In the genomic region with DNA sequence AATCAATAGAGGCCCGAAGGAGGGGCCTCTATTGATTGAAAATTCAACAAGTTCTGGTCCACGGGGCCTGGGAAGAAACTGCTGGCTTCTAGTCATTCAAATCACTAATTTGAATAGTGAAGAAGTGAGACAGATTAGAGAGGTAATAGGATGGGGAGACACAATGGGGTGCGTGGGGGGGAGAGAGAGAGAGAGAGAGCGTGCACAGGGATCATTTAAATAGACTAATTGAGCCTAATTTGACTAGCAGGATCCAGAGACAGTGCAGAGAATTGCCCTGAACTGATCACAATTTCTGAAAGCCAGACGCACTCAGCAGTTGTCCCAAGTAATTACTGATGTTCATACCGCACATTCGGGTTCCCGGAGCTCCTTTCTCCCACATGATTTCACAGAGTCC, we compare ENCODE assay signal across 17 cellular contexts. TPM values are rescaled to one million over a fixed set of nuclear protein-coding genes. Genes with fewer than 3 reads are reported as not detected.
DNase-seq lines count a peak whose midpoint lies in the region; ATAC-seq and TF ChIP-seq lines count a peak whose summit lies in the region.
"Had no signal": no experiment of that assay in that cellular context is flagged by ENCODE, and none has a peak within 500 bp of the region (broad histone marks: within the 10 kb centered on the region; RNA-seq: fewer than 3 reads in every experiment).

No MANE protein-coding gene starts in this region.

- no peak for ATAC-seq in HG02884 (IDR thresholded peaks at IDR 0.05; ENCODE audit: unreplicated experiment)
- ATAC-seq in HG02642 (IDR thresholded peaks at IDR 0.05; ENCODE audit: poor library complexity, unreplicated experiment) = no peak
- ATAC-seq: HCT116 had no signal

- H3K18ac ChIP-seq in mesendoderm (ENCODE audit: low read length) = no peak overlapping the region

- H3K9ac ChIP-seq in Karpas-422 (ENCODE audit: low read length) (peak overlapping the region; percentile 77), mesendoderm (ENCODE audit: low read length) (no peak overlapping the region)
- H3K9ac ChIP-seq: BLaER1 treated with 17β-estradiol and CSF1 and Interleukin-3, amounts not matched to agents 10 nM and 100 nM; GM23248 had no signal

- H3K4me1 ChIP-seq in Karpas-422 (ENCODE audit: low read length) = peaks cover 78% of the 10 kb centered on the region
- no peaks in the 10 kb centered on the region for H3K4me1 ChIP-seq in mesendoderm (ENCODE audit: control insufficient read depth, low read depth, low read length)

- no peak overlapping the region for H2BK15ac ChIP-seq in mesendoderm (replicated peaks; ENCODE audit: low read depth)

- H3K79me1 ChIP-seq in mesendoderm (ENCODE audit: low read length) = no peaks in the 10 kb centered on the region

- H2AK5ac ChIP-seq in mesendoderm (ENCODE audit: low read length) = no peak overlapping the region

- H3K36me3 ChIP-seq in Karpas-422 (ENCODE audit: insufficient read depth, low read length) (no peaks in the 10 kb centered on the region), mesendoderm (ENCODE audit: control insufficient read depth, insufficient read depth, low read length) (no peaks in the 10 kb centered on the region)
- H3K36me3 ChIP-seq: BLaER1 treated with 17β-estradiol and CSF1 and Interleukin-3, amounts not matched to agents 10 nM and 100 nM had no signal

- TF ChIP-seq CTCF in progenitor cell of endocrine pancreas (IDR thresholded peaks at IDR 0.05; ENCODE audit: unreplicated experiment) = no peak

- WGBS in mesendoderm (ENCODE audit: extremely low coverage, insufficient coverage, low lambda C conversion rate) = no CpG with 5 or more reads among the region's 8 CpGs

- no peak overlapping the region for H2AFZ ChIP-seq in Karpas-422 (ENCODE audit: low read length)
- H2AFZ ChIP-seq: GM23248 had no signal

- no peaks in the 10 kb centered on the region for H3K9me3 Mint-ChIP-seq in progenitor cell of endocrine pancreas (ENCODE audit: low read depth)
- H3K9me3 Mint-ChIP-seq: CD4-positive, CD25-positive, alpha-beta regulatory T cell had no signal

- H2BK5ac ChIP-seq in mesendoderm (ENCODE audit: low read length) = no peak overlapping the region

- no peaks in the 10 kb centered on the region for H3K27me3 Mint-ChIP-seq in progenitor cell of endocrine pancreas

- peak overlapping the region; percentile 30 for H3K27ac Mint-ChIP-seq in progenitor cell of endocrine pancreas
- H3K27ac Mint-ChIP-seq: CD4-positive, CD25-positive, alpha-beta regulatory T cell had no signal

- H3K4me3 ChIP-seq in Karpas-422 (ENCODE audit: low read length) = peak overlapping the region; percentile 67
- no peak overlapping the region for H3K4me3 ChIP-seq in mesendoderm (ENCODE audit: low read length)
- H3K4me3 ChIP-seq: BLaER1 treated with 17β-estradiol and CSF1 and Interleukin-3, amounts not matched to agents 10 nM and 100 nM; GM23248 had no signal

- no peaks in the 10 kb centered on the region for H3K27me3 ChIP-seq in Karpas-422 (ENCODE audit: low read length)
- no peaks in the 10 kb centered on the region for H3K27me3 ChIP-seq in mesendoderm (ENCODE audit: insufficient read depth, low read length, poor library complexity)
- H3K27me3 ChIP-seq: BLaER1 treated with 17β-estradiol and CSF1 and Interleukin-3, amounts not matched to agents 10 nM and 100 nM had no signal

- no peak overlapping the region for H3K4ac ChIP-seq in mesendoderm (ENCODE audit: low read depth, low read length)

- no peaks in the 10 kb centered on the region for H3K36me3 Mint-ChIP-seq in progenitor cell of endocrine pancreas (ENCODE audit: insufficient read depth)
- H3K36me3 Mint-ChIP-seq: CD4-positive, CD25-positive, alpha-beta regulatory T cell had no signal

- DNase-seq in Karpas-422 = peak; percentile 93
- peak; percentile 64 for DNase-seq in NCI-H69 (lab: John Stamatoyannopoulos, UW)
- no peak for DNase-seq in mesendoderm
- DNase-seq in progenitor cell of endocrine pancreas (ENCODE audit: low spot score, unreplicated experiment) = no peak
- no peak for DNase-seq in cerebellar cortex (ENCODE audit: low spot score)
- DNase-seq: ACHN; Calu3; CD4-positive, CD25-positive, alpha-beta regulatory T cell; DMS 273 treated with DMSO at 0.1 percent for 48 hours; DMS79; GM23248 had no signal

- H3K4me2 ChIP-seq in Karpas-422 (ENCODE audit: low read depth, low read length, poor library complexity, severe bottlenecking) (peak overlapping the region; percentile 96), mesendoderm (ENCODE audit: low read length) (no peak overlapping the region)
- H3K4me2 ChIP-seq: BLaER1 treated with 17β-estradiol and CSF1 and Interleukin-3, amounts not matched to agents 10 nM and 100 nM had no signal

- no peaks in the 10 kb centered on the region for H3K9me3 ChIP-seq in Karpas-422 (ENCODE audit: low read length)
- H3K9me3 ChIP-seq: BLaER1 treated with 17β-estradiol and CSF1 and Interleukin-3, amounts not matched to agents 10 nM and 100 nM had no signal

- no peaks in the 10 kb centered on the region for H3K9me2 ChIP-seq in Karpas-422 (replicated peaks; ENCODE audit: insufficient read depth, low read length)

- H3K79me2 ChIP-seq in Karpas-422 (ENCODE audit: low read length) (no peaks in the 10 kb centered on the region), mesendoderm (ENCODE audit: control insufficient read depth, insufficient read depth, low read length) (no peaks in the 10 kb centered on the region)

- peak overlapping the region; percentile 93 for H3K27ac ChIP-seq in Karpas-422 (ENCODE audit: low read length)
- H3K27ac ChIP-seq in mesendoderm (ENCODE audit: low read depth, low read length) = no peak overlapping the region
- H3K27ac ChIP-seq: BLaER1 treated with 17β-estradiol and CSF1 and Interleukin-3, amounts not matched to agents 10 nM and 100 nM; GM23248 had no signal

- H4K5ac ChIP-seq in mesendoderm (ENCODE audit: low read length) = no peak overlapping the region

- H3K4me3 Mint-ChIP-seq in progenitor cell of endocrine pancreas (ENCODE audit: low read depth) = no peak overlapping the region
- H3K4me3 Mint-ChIP-seq: CD4-positive, CD25-positive, alpha-beta regulatory T cell had no signal

- H3K56ac ChIP-seq in mesendoderm (ENCODE audit: low read length) = peak overlapping the region; percentile 22

- no peak overlapping the region for H2BK120ac ChIP-seq in mesendoderm (ENCODE audit: low read depth, low read length)

- H3K4me1 Mint-ChIP-seq in progenitor cell of endocrine pancreas (ENCODE audit: low read depth) = peaks cover 22% of the 10 kb centered on the region
- H3K4me1 Mint-ChIP-seq: CD4-positive, CD25-positive, alpha-beta regulatory T cell had no signal

- no peaks in the 10 kb centered on the region for H4K20me1 ChIP-seq in Karpas-422 (ENCODE audit: insufficient read depth, low read depth, low read length)
- H4K20me1 ChIP-seq: BLaER1 treated with 17β-estradiol and CSF1 and Interleukin-3, amounts not matched to agents 10 nM and 100 nM had no signal

- H3K23ac ChIP-seq in mesendoderm (ENCODE audit: low read length) = no peak overlapping the region

- H4K8ac ChIP-seq in mesendoderm (ENCODE audit: low read depth, low read length) = no peak overlapping the region

RNA-seq across cellular contexts. Expression of a gene that starts 50.3 kb away (rescaled TPM):
- total RNA-seq in Karpas-422 (2014; rRNA removed; shearing (Covaris generic); ENCODE audit: low replicate concordance) = 7.8 TPM in 1 of 2 replicates, not detected in the other
- 1.0 TPM for polyA plus RNA-seq in mesendoderm (2013, experiment 1 of 2)
- polyA plus RNA-seq in mesendoderm (2013, experiment 2 of 2) = 1.2 TPM
- total RNA-seq in progenitor cell of endocrine pancreas = not detected in 2 replicates
- total RNA-seq: A172; Calu3; CD4-positive, CD25-positive, alpha-beta regulatory T cell; G401; GM23248 had no signal
- polyA plus RNA-seq: GM23248 had no signal

Comparison
In these comparisons a context has a peak if more than half of its experiments do, and no peak if none do; other contexts are left out.
1. DNase-seq: peak in Karpas-422 (single experiment) and NCI-H69 (single experiment); none in mesendoderm (single experiment), progenitor cell of endocrine pancreas (single experiment) and cerebellar cortex (single experiment).